In genomic region chr9:134558124-134558805, GRCh38 we compare ENCODE assay signal across 29 cellular contexts.
A peak's percentile ranks its signal among the peaks of the same experiment; 100 is the strongest.
DNase-seq lines count a peak whose midpoint lies in the region; ATAC-seq and TF ChIP-seq lines count a peak whose summit lies in the region.
"Had no signal": no experiment of that assay in that cellular context is flagged by ENCODE, and none has a peak within 500 bp of the region (broad histone marks: within the 10 kb centered on the region; RNA-seq: fewer than 3 reads in every experiment).

No MANE protein-coding gene starts in this region.

- H3K9me3 Mint-ChIP-seq in activated naive CD4-positive, alpha-beta T cell treated with anti-CD3 and anti-CD28 coated beads, Interleukin-2, amount 10 ng/mL, durations not matched to agents 7 days and 5 days = peaks cover 1% of the 10 kb centered on the region
- no peaks in the 10 kb centered on the region for H3K9me3 Mint-ChIP-seq in activated naive CD4-positive, alpha-beta T cell treated with anti-CD3 and anti-CD28 coated beads, Interleukin-2, amount 50 U/mL, for 72 hours
- H3K9me3 Mint-ChIP-seq in naive thymus-derived CD4-positive, alpha-beta T cell = peaks cover 0 to 5% (median 3%) of the 10 kb centered on the region in 11 donors
- H3K9me3 Mint-ChIP-seq: activated CD8-positive, alpha-beta T cell treated with anti-CD3 and anti-CD28 coated beads for 36 hours; activated T-helper 2 cell treated with anti-CD3 and anti-CD28 coated beads, Interferon-gamma antibody, Interleukin-2, Interleukin-4, amounts not matched to agents 10 μg/mL and 5 μg/mL and 100 μg/mL, durations not matched to agents 14 hours and 24 hours and 36 hours; dendritic cell treated with granulocyte-macrophage colony-stimulating factor and Interleukin-4, amounts not matched to agents 40 ng/mL and 50 ng/mL, for 4 days had no signal

- peaks cover 17% of the 10 kb centered on the region for H3K27me3 Mint-ChIP-seq in activated naive CD4-positive, alpha-beta T cell treated with anti-CD3 and anti-CD28 coated beads, Interleukin-2, amount 10 ng/mL, durations not matched to agents 7 days and 5 days
- H3K27me3 Mint-ChIP-seq in naive thymus-derived CD4-positive, alpha-beta T cell = peaks cover 0 to 28% (median 0%) of the 10 kb centered on the region in 5 donors
- H3K27me3 Mint-ChIP-seq: activated CD8-positive, alpha-beta T cell treated with anti-CD3 and anti-CD28 coated beads for 36 hours had no signal

- no peak for DNase-seq in activated naive CD4-positive, alpha-beta T cell treated with anti-CD3 and anti-CD28 coated beads, Interleukin-2, amount 10 ng/mL, durations not matched to agents 7 days and 5 days
- no peak for DNase-seq in activated naive CD4-positive, alpha-beta T cell treated with anti-CD3 and anti-CD28 coated beads, Interleukin-2, amount 50 U/mL, for 72 hours (ENCODE audit: low spot score in 2 of 2)
- no peak for DNase-seq in choroid plexus epithelial cell (ENCODE audit: low read depth)
- DNase-seq in right lobe of liver = peak in 2 of 3 donors; percentile 1 to 13
- peak; percentile 36 for DNase-seq in upper lobe of right lung
- DNase-seq in T-helper 9 cell = no peak
- no peak for DNase-seq in SW 1271 (lab: John Stamatoyannopoulos, UW)
- no peak for DNase-seq in naive thymus-derived CD4-positive, alpha-beta T cell
- DNase-seq: activated CD4-positive, alpha-beta T cell treated with anti-CD3 and anti-CD28 coated beads for 36 hours; activated CD8-positive, alpha-beta T cell treated with anti-CD3 and anti-CD28 coated beads for 36 hours; Calu3; CD4-positive, CD25-positive, alpha-beta regulatory T cell; DMS79; GDM1; mammary epithelial cell; NCI-H1694; NCI-H748 treated with DMSO at 0.1 percent for 48 hours; right cardiac atrium; stimulated activated CD4-positive, alpha-beta T cell treated with anti-CD3 and anti-CD28 coated beads, Interleukin-4, amount 100 ng/mL, for 1 hour; T1000 had no signal

- no peak for ATAC-seq in activated naive CD4-positive, alpha-beta T cell treated with anti-CD3 and anti-CD28 coated beads, Interleukin-2, amount 50 U/mL, for 72 hours
- ATAC-seq in right lobe of liver = no peak
- ATAC-seq in upper lobe of right lung = no peak
- no peak for ATAC-seq in naive thymus-derived CD4-positive, alpha-beta T cell
- ATAC-seq: activated CD4-positive, alpha-beta T cell treated with anti-CD3 and anti-CD28 coated beads for 36 hours; activated CD8-positive, alpha-beta T cell treated with anti-CD3 and anti-CD28 coated beads for 36 hours; gastrocnemius medialis; right cardiac atrium had no signal

- H3K27ac ChIP-seq in right lobe of liver (no peak overlapping the region), upper lobe of right lung (no peak overlapping the region)
- H3K27ac ChIP-seq in naive thymus-derived CD4-positive, alpha-beta T cell (ENCODE audit: low read depth, low read length) = no peak overlapping the region
- H3K27ac ChIP-seq: ascending aorta, cardiac muscle cell, gastrocnemius medialis, neural progenitor cell, tibial artery, VCaP had no signal

- CTCF ChIA-PET in activated naive CD4-positive, alpha-beta T cell treated with anti-CD3 and anti-CD28 coated beads, Interleukin-2, amount 10 ng/mL, durations not matched to agents 7 days and 5 days (lab: Charles Lee) = no interaction called here
- CTCF ChIA-PET in naive thymus-derived CD4-positive, alpha-beta T cell (lab: Charles Lee) = no interaction called here

- H3K27ac Mint-ChIP-seq in activated naive CD4-positive, alpha-beta T cell treated with anti-CD3 and anti-CD28 coated beads, Interleukin-2, amount 10 ng/mL, durations not matched to agents 7 days and 5 days = peak overlapping the region; percentile 58
- H3K27ac Mint-ChIP-seq in activated naive CD4-positive, alpha-beta T cell treated with anti-CD3 and anti-CD28 coated beads, Interleukin-2, amount 50 U/mL, for 72 hours = no peak overlapping the region
- no peak overlapping the region for H3K27ac Mint-ChIP-seq in naive thymus-derived CD4-positive, alpha-beta T cell
- H3K27ac Mint-ChIP-seq: activated CD4-positive, alpha-beta T cell treated with anti-CD3 and anti-CD28 coated beads for 36 hours; activated CD8-positive, alpha-beta T cell treated with anti-CD3 and anti-CD28 coated beads for 36 hours; activated T-helper 2 cell treated with anti-CD3 and anti-CD28 coated beads, Interferon-gamma antibody, Interleukin-2, Interleukin-4, amounts not matched to agents 10 μg/mL and 5 μg/mL and 100 μg/mL, durations not matched to agents 14 hours and 24 hours and 36 hours; CD4-positive, CD25-positive, alpha-beta regulatory T cell; dendritic cell treated with granulocyte-macrophage colony-stimulating factor and Interleukin-4, amounts not matched to agents 40 ng/mL and 50 ng/mL, for 4 days; neural progenitor cell had no signal

- POLR2A ChIA-PET in naive thymus-derived CD4-positive, alpha-beta T cell (lab: Charles Lee) = no interaction called here

- H3K9me3 ChIP-seq in right lobe of liver (no peaks in the 10 kb centered on the region), upper lobe of right lung (no peaks in the 10 kb centered on the region)
- H3K9me3 ChIP-seq in naive thymus-derived CD4-positive, alpha-beta T cell (ENCODE audit: control insufficient read depth in 2 of 3, low read length in 3 of 3) = no peaks in the 10 kb centered on the region
- H3K9me3 ChIP-seq: ascending aorta, gastrocnemius medialis, HAP-1, tibial artery had no signal

- intact Hi-C loops in right lobe of liver (cut with DNase I) (no loop called here), upper lobe of right lung (cut with DNase I) (no loop called here)
- intact Hi-C loops in naive thymus-derived CD4-positive, alpha-beta T cell (cut with micrococcal nuclease) = no loop called here

- no peaks in the 10 kb centered on the region for H3K27me3 ChIP-seq in right lobe of liver
- H3K27me3 ChIP-seq in upper lobe of right lung = peaks cover 6% of the 10 kb centered on the region
- no peaks in the 10 kb centered on the region for H3K27me3 ChIP-seq in naive thymus-derived CD4-positive, alpha-beta T cell (ENCODE audit: control insufficient read depth in 2 of 2, insufficient read depth in 2 of 2, low read length in 2 of 2)
- H3K27me3 ChIP-seq: ascending aorta, cardiac muscle cell, neural progenitor cell, tibial artery had no signal

- H3K36me3 Mint-ChIP-seq in activated naive CD4-positive, alpha-beta T cell treated with anti-CD3 and anti-CD28 coated beads, Interleukin-2, amount 10 ng/mL, durations not matched to agents 7 days and 5 days = no peaks in the 10 kb centered on the region
- H3K36me3 Mint-ChIP-seq in activated naive CD4-positive, alpha-beta T cell treated with anti-CD3 and anti-CD28 coated beads, Interleukin-2, amount 50 U/mL, for 72 hours = no peaks in the 10 kb centered on the region
- peaks cover 0 to 4% (median 0%) of the 10 kb centered on the region in 5 donors for H3K36me3 Mint-ChIP-seq in naive thymus-derived CD4-positive, alpha-beta T cell
- H3K36me3 Mint-ChIP-seq: CD4-positive, CD25-positive, alpha-beta regulatory T cell; neural progenitor cell had no signal

- WGBS in right lobe of liver (ENCODE audit: insufficient coverage, low coverage, low lambda C conversion rate, missing lambda C conversion rate) = 61% methylated on average over 14 of the region's 16 CpGs

- no peak for TF ChIP-seq POLR2A in right lobe of liver (IDR thresholded peaks at IDR 0.05)

- no peak overlapping the region for H3K4me3 Mint-ChIP-seq in activated naive CD4-positive, alpha-beta T cell treated with anti-CD3 and anti-CD28 coated beads, Interleukin-2, amount 10 ng/mL, durations not matched to agents 7 days and 5 days
- no peak overlapping the region for H3K4me3 Mint-ChIP-seq in naive thymus-derived CD4-positive, alpha-beta T cell
- H3K4me3 Mint-ChIP-seq: activated CD4-positive, alpha-beta T cell treated with anti-CD3 and anti-CD28 coated beads for 36 hours; activated CD8-positive, alpha-beta T cell treated with anti-CD3 and anti-CD28 coated beads for 36 hours; CD4-positive, CD25-positive, alpha-beta regulatory T cell; dendritic cell treated with granulocyte-macrophage colony-stimulating factor and Interleukin-4, amounts not matched to agents 40 ng/mL and 50 ng/mL, for 4 days; neural progenitor cell had no signal

- TF ChIP-seq CTCF in choroid plexus epithelial cell (conservative IDR thresholded peaks at IDR 0.05; ENCODE audit: low read depth, low read length) (peak; percentile 1), right lobe of liver (IDR thresholded peaks at IDR 0.05) (no peak), upper lobe of right lung (IDR thresholded peaks at IDR 0.05) (no peak)

- H3K36me3 ChIP-seq in right lobe of liver = no peaks in the 10 kb centered on the region
- no peaks in the 10 kb centered on the region for H3K36me3 ChIP-seq in upper lobe of right lung
- no peaks in the 10 kb centered on the region for H3K36me3 ChIP-seq in naive thymus-derived CD4-positive, alpha-beta T cell (ENCODE audit: control insufficient read depth in 2 of 3, insufficient read depth in 3 of 3, low read length in 3 of 3)
- H3K36me3 ChIP-seq: ascending aorta, cardiac muscle cell, gastrocnemius medialis, HAP-1, neural progenitor cell, tibial artery had no signal

- H3K4me1 ChIP-seq in right lobe of liver = no peaks in the 10 kb centered on the region
- H3K4me1 ChIP-seq in upper lobe of right lung = no peaks in the 10 kb centered on the region
- H3K4me1 ChIP-seq in naive thymus-derived CD4-positive, alpha-beta T cell (ENCODE audit: control insufficient read depth in 2 of 2, insufficient read depth in 2 of 2, low read length in 2 of 2) = no peaks in the 10 kb centered on the region
- H3K4me1 ChIP-seq: gastrocnemius medialis, HAP-1, neural progenitor cell had no signal

- H3K4me3 ChIP-seq in choroid plexus epithelial cell (ENCODE audit: low read depth, low read length) (no peak overlapping the region), right lobe of liver (no peak overlapping the region), upper lobe of right lung (no peak overlapping the region)
- no peak overlapping the region for H3K4me3 ChIP-seq in naive thymus-derived CD4-positive, alpha-beta T cell (ENCODE audit: low read length)
- H3K4me3 ChIP-seq: ascending aorta, cardiac muscle cell, gastrocnemius medialis, HAP-1, neural progenitor cell, tibial artery had no signal

- H3K4me1 Mint-ChIP-seq in activated naive CD4-positive, alpha-beta T cell treated with anti-CD3 and anti-CD28 coated beads, Interleukin-2, amount 10 ng/mL, durations not matched to agents 7 days and 5 days = peaks cover 7% of the 10 kb centered on the region
- H3K4me1 Mint-ChIP-seq in naive thymus-derived CD4-positive, alpha-beta T cell = peaks cover 0 to 8% (median 0%) of the 10 kb centered on the region in 7 donors

Comparison
In these comparisons a context has a peak if more than half of its experiments do, and no peak if none do; other contexts are left out.
1. DNase-seq: peak in right lobe of liver (2 of 3) and upper lobe of right lung (single experiment); none in activated naive CD4-positive, alpha-beta T cell treated with anti-CD3 and anti-CD28 coated beads, Interleukin-2, amount 10 ng/mL, durations not matched to agents 7 days and 5 days (single experiment), activated naive CD4-positive, alpha-beta T cell treated with anti-CD3 and anti-CD28 coated beads, Interleukin-2, amount 50 U/mL, for 72 hours (0 of 2), choroid plexus epithelial cell (single experiment), T-helper 9 cell (single experiment), SW 1271 (0 of 2) and naive thymus-derived CD4-positive, alpha-beta T cell (0 of 9).